ENCODE assay signal across 28 cellular contexts in genomic region chr16:28318042-28318597, GRCh38. TPM values are rescaled to one million over a fixed set of nuclear protein-coding genes. Genes with fewer than 3 reads are reported as not detected.
A peak's percentile ranks its signal among the peaks of the same experiment; 100 is the strongest.
DNase-seq lines count a peak whose midpoint lies in the region; ATAC-seq and TF ChIP-seq lines count a peak whose summit lies in the region.
"Had no signal": no experiment of that assay in that cellular context is flagged by ENCODE, and none has a peak within 500 bp of the region (broad histone marks: within the 10 kb centered on the region; RNA-seq: fewer than 3 reads in every experiment).

No MANE protein-coding gene starts in this region.

- H3K9ac ChIP-seq in NT2/D1 (ENCODE audit: insufficient read length, low read depth), result peak overlapping the region; percentile 24
- H3K9ac ChIP-seq: parathyroid adenoma had no signal

- CTCF ChIA-PET in activated CD4-positive, alpha-beta T cell treated with anti-CD3 and anti-CD28 coated beads for 36 hours (lab: Charles Lee), result interaction anchor here (1.2 to 6.0 kb wide), 5 partner anchors 9 to 185 kb away, joined by 3 to 76 read pairs (median 9); no protein-coding TSS in a partner anchor

- H3K9me3 Mint-ChIP-seq in activated CD4-positive, alpha-beta T cell treated with anti-CD3 and anti-CD28 coated beads for 36 hours (ENCODE audit: low read depth), result no peaks in the 10 kb centered on the region
- H3K9me3 Mint-ChIP-seq in neural crest cell, result no peaks in the 10 kb centered on the region
- no peaks in the 10 kb centered on the region for H3K9me3 Mint-ChIP-seq in T-helper 2 cell treated with Interferon-gamma antibody and Interleukin-4, amounts not matched to agents 5 μg/mL and 100 μg/mL, for 36 hours
- H3K9me3 Mint-ChIP-seq: activated T-cell treated with anti-CD3 and anti-CD28 coated beads, Interleukin-2, amount 50 U/mL, for 24 hours; GM23338; nephron progenitor cell; stimulated activated naive B cell treated with anti-CD40 and anti-IgM and Interleukin-4, amounts not matched to agents 10 μg/mL and 1 μg/mL and 100 μg/mL, for 72 hours had no signal

- POLR2A ChIA-PET in activated CD4-positive, alpha-beta T cell treated with anti-CD3 and anti-CD28 coated beads for 36 hours (lab: Charles Lee), result no interaction called here

- no peak overlapping the region for H3K27ac Mint-ChIP-seq in activated CD4-positive, alpha-beta T cell treated with anti-CD3 and anti-CD28 coated beads for 36 hours
- H3K27ac Mint-ChIP-seq in neural crest cell (ENCODE audit: unreplicated experiment), result peak overlapping the region; percentile 57
- H3K27ac Mint-ChIP-seq in T-helper 2 cell treated with Interferon-gamma antibody and Interleukin-4, amounts not matched to agents 5 μg/mL and 100 μg/mL, for 36 hours, result no peak overlapping the region
- H3K27ac Mint-ChIP-seq: activated T-cell treated with anti-CD3 and anti-CD28 coated beads, Interleukin-2, amount 50 U/mL, for 24 hours; GM23338; nephron progenitor cell; stimulated activated naive B cell treated with anti-CD40 and anti-IgM and Interleukin-4, amounts not matched to agents 10 μg/mL and 1 μg/mL and 100 μg/mL, for 72 hours had no signal

- no peaks in the 10 kb centered on the region for H3K27me3 Mint-ChIP-seq in activated CD4-positive, alpha-beta T cell treated with anti-CD3 and anti-CD28 coated beads for 36 hours
- H3K27me3 Mint-ChIP-seq in neural crest cell (ENCODE audit: low read depth), result no peaks in the 10 kb centered on the region
- peaks cover 2% of the 10 kb centered on the region for H3K27me3 Mint-ChIP-seq in T-helper 2 cell treated with Interferon-gamma antibody and Interleukin-4, amounts not matched to agents 5 μg/mL and 100 μg/mL, for 36 hours (ENCODE audit: low read depth)
- H3K27me3 Mint-ChIP-seq: activated T-cell treated with anti-CD3 and anti-CD28 coated beads, Interleukin-2, amount 50 U/mL, for 24 hours; T-helper 17 cell had no signal

- peak; percentile 32 for ATAC-seq in activated CD4-positive, alpha-beta T cell treated with anti-CD3 and anti-CD28 coated beads for 36 hours
- ATAC-seq in GM18520 (IDR thresholded peaks at IDR 0.05; ENCODE audit: unreplicated experiment), result no peak
- ATAC-seq in HG02884 (IDR thresholded peaks at IDR 0.05; ENCODE audit: unreplicated experiment), result no peak
- ATAC-seq: activated CD4-positive, CD25-positive, alpha-beta regulatory T cell treated with anti-CD3 and anti-CD28 coated beads, Interleukin-2, amount 50 U/mL, for 24 hours; T-helper 17 cell had no signal

- H3K4me1 Mint-ChIP-seq in activated CD4-positive, alpha-beta T cell treated with anti-CD3 and anti-CD28 coated beads for 36 hours, result peaks cover 18% of the 10 kb centered on the region
- peaks cover 3% of the 10 kb centered on the region for H3K4me1 Mint-ChIP-seq in neural crest cell
- H3K4me1 Mint-ChIP-seq in T-helper 2 cell treated with Interferon-gamma antibody and Interleukin-4, amounts not matched to agents 5 μg/mL and 100 μg/mL, for 36 hours (ENCODE audit: low read depth), result peaks cover 5% of the 10 kb centered on the region

- no peak overlapping the region for H3K4me3 Mint-ChIP-seq in activated CD4-positive, alpha-beta T cell treated with anti-CD3 and anti-CD28 coated beads for 36 hours
- H3K4me3 Mint-ChIP-seq in neural crest cell, result no peak overlapping the region
- H3K4me3 Mint-ChIP-seq in T-helper 2 cell treated with Interferon-gamma antibody and Interleukin-4, amounts not matched to agents 5 μg/mL and 100 μg/mL, for 36 hours, result no peak overlapping the region
- H3K4me3 Mint-ChIP-seq: activated T-cell treated with anti-CD3 and anti-CD28 coated beads, Interleukin-2, amount 50 U/mL, for 24 hours; GM23338; nephron progenitor cell; stimulated activated naive B cell treated with anti-CD40 and anti-IgM and Interleukin-4, amounts not matched to agents 10 μg/mL and 1 μg/mL and 100 μg/mL, for 72 hours; T-helper 17 cell had no signal

- peaks cover 12% of the 10 kb centered on the region for H3K36me3 ChIP-seq in NT2/D1 (ENCODE audit: insufficient read depth, insufficient read length, low read length)
- H3K36me3 ChIP-seq: adrenal gland, upper lobe of left lung had no signal

- intact Hi-C loops in activated CD4-positive, alpha-beta T cell treated with anti-CD3 and anti-CD28 coated beads for 36 hours (cut with DNase I, micrococcal nuclease), result no loop called here

- H3K36me3 Mint-ChIP-seq in activated CD4-positive, alpha-beta T cell treated with anti-CD3 and anti-CD28 coated beads for 36 hours (ENCODE audit: low read depth), result peaks cover 5% of the 10 kb centered on the region
- peaks cover 9% of the 10 kb centered on the region for H3K36me3 Mint-ChIP-seq in neural crest cell (ENCODE audit: low read depth)
- no peaks in the 10 kb centered on the region for H3K36me3 Mint-ChIP-seq in T-helper 2 cell treated with Interferon-gamma antibody and Interleukin-4, amounts not matched to agents 5 μg/mL and 100 μg/mL, for 36 hours (ENCODE audit: low read depth)
- H3K36me3 Mint-ChIP-seq: stimulated activated naive B cell treated with anti-CD40 and anti-IgM and Interleukin-4, amounts not matched to agents 10 μg/mL and 1 μg/mL and 100 μg/mL, for 72 hours had no signal

- no peak for DNase-seq in activated CD4-positive, alpha-beta T cell treated with anti-CD3 and anti-CD28 coated beads for 36 hours
- DNase-seq in activated CD4-positive, alpha-beta T cell treated with anti-CD3 and anti-CD28 coated beads for 48 hours, result no peak
- DNase-seq in NT2/D1 (ENCODE audit: low read depth, low spot score) (no peak), epithelial cell of esophagus (ENCODE audit: low read depth) (peak; percentile 45), neural crest cell (ENCODE audit: low read depth, low spot score) (no peak)
- DNase-seq in T-helper 2 cell treated with Interferon-gamma antibody and Interleukin-4, amounts not matched to agents 5 μg/mL and 100 μg/mL, for 36 hours (ENCODE audit: low spot score), result no peak
- DNase-seq: 8988T; activated gamma-delta T cell treated with Interleukin-2 at 50 U/mL for 16 hours; activated T-cell treated with anti-CD3 and anti-CD28 coated beads, Interleukin-2, amount 50 U/mL, for 24 hours; adrenal gland; cerebellar nuclear complex; dorsolateral prefrontal cortex; NCI-H1048; NCI-H1694; NCI-H82; nephron progenitor cell; stimulated activated naive B cell treated with anti-CD40 and anti-IgM and Interleukin-4, amounts not matched to agents 10 μg/mL and 1 μg/mL and 100 μg/mL, for 72 hours; T-helper 17 cell had no signal

- no peaks in the 10 kb centered on the region for H3K9me3 ChIP-seq in NT2/D1 (ENCODE audit: insufficient read depth, low read length)
- H3K9me3 ChIP-seq: adrenal gland, upper lobe of left lung had no signal

- peaks cover 6% of the 10 kb centered on the region for H3K4me1 ChIP-seq in NT2/D1 (ENCODE audit: insufficient read depth, insufficient read length)
- H3K4me1 ChIP-seq: adrenal gland, parathyroid adenoma had no signal

- no peaks in the 10 kb centered on the region for H3K27me3 ChIP-seq in NT2/D1 (ENCODE audit: insufficient read depth, insufficient read length)
- H3K27me3 ChIP-seq: adrenal gland, dorsolateral prefrontal cortex, upper lobe of left lung had no signal

- TF ChIP-seq CTCF in epithelial cell of esophagus (IDR thresholded peaks at IDR 0.05; ENCODE audit: insufficient read depth, low read depth, low read length, missing control alignments) (no peak), neural crest cell (conservative IDR thresholded peaks at IDR 0.05) (no peak)

- H3K4me3 ChIP-seq in NT2/D1 (ENCODE audit: insufficient read length, low read depth) (no peak overlapping the region), epithelial cell of esophagus (ENCODE audit: low read length) (no peak overlapping the region)
- H3K4me3 ChIP-seq: adrenal gland, dorsolateral prefrontal cortex, GM23338, SK-N-MC, skin epidermis, upper lobe of left lung had no signal

RNA-seq across cellular contexts. Expression of gene SBK1, which starts 25.8 kb away (rescaled TPM):
- 1 to 10 TPM; 6.5 to 6.6 TPM for total RNA-seq in activated CD4-positive, alpha-beta T cell treated with anti-CD3 and anti-CD28 coated beads for 36 hours
- total RNA-seq in neural crest cell, result 79.0 and 79.3 TPM in 2 replicates
- total RNA-seq: lung microvascular endothelial cell had no signal

RNA-seq across cellular contexts. Expression of gene NPIPB6, which starts 45.2 kb away (rescaled TPM):
- 1 to 10 TPM; 1.7 to 1.8 TPM for total RNA-seq in activated CD4-positive, alpha-beta T cell treated with anti-CD3 and anti-CD28 coated beads for 36 hours
- 1.5 and 3.2 TPM in 2 replicates for total RNA-seq in neural crest cell
- total RNA-seq: lung microvascular endothelial cell, mononuclear cell had no signal

Comparison
In these comparisons a context has a peak if more than half of its experiments do, and no peak if none do; other contexts are left out.
1. RNA of gene SBK1, which starts 25.8 kb away (total RNA-seq): 79.0 to 79.3 TPM in neural crest cell; 6.5 to 6.6 TPM in activated CD4-positive, alpha-beta T cell treated with anti-CD3 and anti-CD28 coated beads for 36 hours; every median in the first group is over 10 times any median in the second.